21 cellular contexts compared by ENCODE assay signal in the genomic region with DNA sequence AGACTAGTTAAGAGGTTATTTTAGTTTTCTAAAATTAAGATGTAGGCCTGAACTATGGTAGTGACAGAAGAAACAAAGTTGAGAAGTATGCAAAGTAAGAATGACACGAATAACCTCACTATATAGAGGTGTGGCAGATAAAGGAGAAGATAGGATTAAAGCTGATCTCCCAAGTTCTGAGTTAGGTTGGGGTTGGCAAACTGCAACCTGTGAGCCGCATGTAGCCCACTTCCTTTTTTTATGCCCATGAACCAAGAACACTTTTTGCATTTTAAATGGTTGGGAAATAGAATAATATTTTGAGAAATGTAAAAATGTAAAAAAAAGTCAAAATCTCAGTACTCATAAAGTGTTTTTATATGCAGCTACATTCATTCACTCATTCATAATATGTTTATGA.
"Had no signal": no experiment of that assay in that cellular context is flagged by ENCODE, and none has a peak within 500 bp of the region (broad histone marks: within the 10 kb centered on the region; RNA-seq: fewer than 3 reads in every experiment).

No MANE protein-coding gene starts in this region.

- DNase-seq: cortex of kidney; dorsolateral prefrontal cortex; effector CD8-positive, alpha-beta T cell; islet precursor cell; mammary epithelial cell; occipital lobe; stimulated activated CD4-positive, alpha-beta T cell treated with anti-CD3 and anti-CD28 coated beads, Interleukin-2, amount 100 ng/mL, for 24 hours; stimulated activated CD4-positive, alpha-beta T cell treated with anti-CD3 and anti-CD28 coated beads, Interleukin-4, amount 100 ng/mL, for 4 hours; stimulated activated naive B cell treated with anti-CD40 and anti-IgM and Interleukin-4, amounts not matched to agents 10 μg/mL and 1 μg/mL and 100 μg/mL, for 72 hours; stimulated activated naive CD8-positive, alpha-beta T cell treated with anti-CD3 and anti-CD28 coated beads, Interleukin-15, amount 100 ng/mL, for 72 hours; testis; upper lobe of right lung had no signal

- FAIRE-seq: endometrium, frontal cortex had no signal

- H3K27me3 ChIP-seq: dorsolateral prefrontal cortex, testis, tibial nerve, upper lobe of right lung had no signal

- H3K4me3 Mint-ChIP-seq: mesothelial cell of epicardium; nephron; stimulated activated naive B cell treated with anti-CD40 and anti-IgM and Interleukin-4, amounts not matched to agents 10 μg/mL and 1 μg/mL and 100 μg/mL, for 72 hours; stimulated activated naive CD8-positive, alpha-beta T cell treated with anti-CD3 and anti-CD28 coated beads, Interleukin-15, amount 100 ng/mL, for 72 hours had no signal

- ATAC-seq: esophagus mucosa; left lobe of liver; sciatic nerve; stimulated activated naive B cell treated with anti-CD40 and anti-IgM and Interleukin-4, amounts not matched to agents 10 μg/mL and 1 μg/mL and 100 μg/mL, for 72 hours; stimulated activated naive CD8-positive, alpha-beta T cell treated with anti-CD3 and anti-CD28 coated beads, Interleukin-15, amount 100 ng/mL, for 72 hours; upper lobe of right lung had no signal

- H3K4me3 ChIP-seq: dorsolateral prefrontal cortex, skin epidermis, testis, tibial nerve, upper lobe of right lung had no signal

- H3K27ac Mint-ChIP-seq: mesothelial cell of epicardium; nephron; stimulated activated naive CD8-positive, alpha-beta T cell treated with anti-CD3 and anti-CD28 coated beads, Interleukin-15, amount 100 ng/mL, for 72 hours had no signal

- H3K27me3 Mint-ChIP-seq: stimulated activated naive B cell treated with anti-CD40 and anti-IgM and Interleukin-4, amounts not matched to agents 10 μg/mL and 1 μg/mL and 100 μg/mL, for 72 hours; stimulated activated naive CD8-positive, alpha-beta T cell treated with anti-CD3 and anti-CD28 coated beads, Interleukin-15, amount 100 ng/mL, for 72 hours had no signal

- H3K4me1 ChIP-seq: upper lobe of right lung had no signal

- H3K9me3 ChIP-seq: testis, tibial nerve, upper lobe of right lung had no signal

- H3K27ac ChIP-seq: dorsolateral prefrontal cortex, skin epidermis, testis, tibial nerve, upper lobe of right lung had no signal
